In the genomic region with DNA sequence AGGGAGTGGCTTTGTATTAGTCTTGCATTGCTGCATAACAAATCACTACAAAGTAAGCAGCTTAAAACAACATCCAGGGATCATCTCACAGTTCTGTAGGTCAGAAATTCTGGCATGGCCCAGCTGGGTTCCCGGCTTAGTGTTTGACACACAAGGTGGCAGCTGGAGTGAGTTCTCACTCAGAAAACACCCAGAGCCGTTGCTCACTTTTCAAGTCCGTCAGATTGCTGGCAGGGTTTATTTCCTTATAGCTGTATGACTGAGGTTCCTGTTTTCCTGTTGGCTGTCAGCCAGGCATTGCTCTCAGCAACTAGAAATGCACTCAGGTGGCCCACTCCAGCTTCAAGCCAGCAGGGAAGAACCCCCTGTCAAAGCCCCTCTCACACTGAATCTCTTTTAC, we compare ENCODE assay signal across 11 cellular contexts.
DNase-seq lines count a peak whose midpoint lies in the region; ATAC-seq and TF ChIP-seq lines count a peak whose summit lies in the region.
"Had no signal": no experiment of that assay in that cellular context is flagged by ENCODE, and none has a peak within 500 bp of the region (broad histone marks: within the 10 kb centered on the region; RNA-seq: fewer than 3 reads in every experiment).

No MANE protein-coding gene starts in this region.

- no peak for TF ChIP-seq CTCF in smooth muscle cell (IDR thresholded peaks at IDR 0.05; ENCODE audit: borderline replicate concordance, insufficient read depth, poor library complexity, severe bottlenecking)

- H4K20me1 ChIP-seq in smooth muscle cell (ENCODE audit: low read depth), result no peaks in the 10 kb centered on the region

- H3K36me3 Mint-ChIP-seq in stimulated activated naive B cell treated with anti-CD40 and anti-IgM and Interleukin-4, amounts not matched to agents 10 μg/mL and 1 μg/mL and 100 μg/mL, for 72 hours, result no peaks in the 10 kb centered on the region
- H3K36me3 Mint-ChIP-seq: natural killer cell had no signal

- H3K9ac ChIP-seq in smooth muscle cell (ENCODE audit: low read depth), result no peak overlapping the region

- no peak overlapping the region for H2AFZ ChIP-seq in smooth muscle cell (ENCODE audit: low read depth)

- no peaks in the 10 kb centered on the region for H3K4me1 ChIP-seq in smooth muscle cell (ENCODE audit: low read depth)

- no peaks in the 10 kb centered on the region for H3F3A ChIP-seq in smooth muscle cell (ENCODE audit: low read depth)

- H3K27ac ChIP-seq in smooth muscle cell (ENCODE audit: low read depth), result no peak overlapping the region

- H3K27me3 Mint-ChIP-seq in stimulated activated naive B cell treated with anti-CD40 and anti-IgM and Interleukin-4, amounts not matched to agents 10 μg/mL and 1 μg/mL and 100 μg/mL, for 72 hours, result peaks cover 7 to 9% of the 10 kb centered on the region in 2 donors

- no peaks in the 10 kb centered on the region for H3K9me3 ChIP-seq in smooth muscle cell (replicated peaks; ENCODE audit: low read depth)

- no peak for ATAC-seq in stimulated activated naive B cell treated with anti-CD40 and anti-IgM and Interleukin-4, amounts not matched to agents 10 μg/mL and 1 μg/mL and 100 μg/mL, for 72 hours (replicated peaks)
- ATAC-seq: natural killer cell had no signal

- H3K27me3 ChIP-seq in smooth muscle cell (ENCODE audit: low read depth), result no peaks in the 10 kb centered on the region

- WGBS in smooth muscle cell (ENCODE audit: low lambda C conversion rate), result 88% methylated on average over 3 of the region's 3 CpGs

- no peaks in the 10 kb centered on the region for H3K79me2 ChIP-seq in smooth muscle cell (ENCODE audit: low read depth)

- no peak overlapping the region for H3K27ac Mint-ChIP-seq in stimulated activated naive B cell treated with anti-CD40 and anti-IgM and Interleukin-4, amounts not matched to agents 10 μg/mL and 1 μg/mL and 100 μg/mL, for 72 hours
- H3K27ac Mint-ChIP-seq: natural killer cell had no signal

- H3K4me1 Mint-ChIP-seq in stimulated activated naive B cell treated with anti-CD40 and anti-IgM and Interleukin-4, amounts not matched to agents 10 μg/mL and 1 μg/mL and 100 μg/mL, for 72 hours, result no peaks in the 10 kb centered on the region
- H3K4me1 Mint-ChIP-seq: natural killer cell had no signal

- H3K9me3 Mint-ChIP-seq in stimulated activated naive B cell treated with anti-CD40 and anti-IgM and Interleukin-4, amounts not matched to agents 10 μg/mL and 1 μg/mL and 100 μg/mL, for 72 hours, result peaks cover 0 to 5% of the 10 kb centered on the region in 2 donors

- peak overlapping the region; percentile 11 for H3K4me3 ChIP-seq in smooth muscle cell

- H3K4me2 ChIP-seq in smooth muscle cell, result no peak overlapping the region

- DNase-seq in Kasumi-1 (lab: John Stamatoyannopoulos, UW) (peak; percentile 29 to 37), NCI-H345 treated with DMSO at 0.1 percent for 48 hours (lab: John Stamatoyannopoulos, UW; ENCODE audit: unreplicated experiment) (peak; percentile 85), dermis blood vessel endothelial cell (peak; percentile 94), smooth muscle cell (lab: John Stamatoyannopoulos, UW; ENCODE audit: unreplicated experiment) (no peak), EL (no peak), cerebellar cortex (ENCODE audit: low spot score) (no peak)
- DNase-seq in stimulated activated naive B cell treated with anti-CD40 and anti-IgM and Interleukin-4, amounts not matched to agents 10 μg/mL and 1 μg/mL and 100 μg/mL, for 72 hours, result no peak
- DNase-seq: cortex of kidney, GF-D8, natural killer cell, T-helper 9 cell had no signal

- H3K4me3 Mint-ChIP-seq in stimulated activated naive B cell treated with anti-CD40 and anti-IgM and Interleukin-4, amounts not matched to agents 10 μg/mL and 1 μg/mL and 100 μg/mL, for 72 hours, result no peak overlapping the region
- H3K4me3 Mint-ChIP-seq: natural killer cell had no signal

- no peaks in the 10 kb centered on the region for H3K36me3 ChIP-seq in smooth muscle cell (ENCODE audit: low read depth)

Comparison
In these comparisons a context has a peak if more than half of its experiments do, and no peak if none do; other contexts are left out.
1. DNase-seq: peak in Kasumi-1 (2 of 2), NCI-H345 treated with DMSO at 0.1 percent for 48 hours (single experiment) and dermis blood vessel endothelial cell (single experiment); none in smooth muscle cell (single experiment), EL (single experiment), cerebellar cortex (single experiment) and stimulated activated naive B cell treated with anti-CD40 and anti-IgM and Interleukin-4, amounts not matched to agents 10 μg/mL and 1 μg/mL and 100 μg/mL, for 72 hours (single experiment).